In genomic region chr3:165954171-165954570, GRCh38 we compare ENCODE assay signal across 33 cellular contexts.
DNase-seq lines count a peak whose midpoint lies in the region; ATAC-seq, FAIRE-seq and TF ChIP-seq lines count a peak whose summit lies in the region.
"Had no signal": no experiment of that assay in that cellular context is flagged by ENCODE, and none has a peak within 500 bp of the region (broad histone marks: within the 10 kb centered on the region; RNA-seq: fewer than 3 reads in every experiment).

No MANE protein-coding gene starts in this region.

- TF ChIP-seq CTCF in 22Rv1 (IDR thresholded peaks at IDR 0.05) (no peak), C4-2B (conservative IDR thresholded peaks at IDR 0.05) (no peak), LNCaP clone FGC (IDR thresholded peaks at IDR 0.05; ENCODE audit: control insufficient read depth, extremely low read depth, insufficient read depth) (no peak), PC-3 (conservative IDR thresholded peaks at IDR 0.05; ENCODE audit: low read depth, low read length) (no peak), left lung (IDR thresholded peaks at IDR 0.05) (no peak)

- H3K36me3 ChIP-seq in PC-3 (ENCODE audit: low read depth, low read length): no peaks in the 10 kb centered on the region
- no peaks in the 10 kb centered on the region for H3K36me3 ChIP-seq in left lung
- H3K36me3 ChIP-seq: BE2C; BLaER1; BLaER1 treated with 17β-estradiol and CSF1 and Interleukin-3, amounts not matched to agents 10 nM and 100 nM had no signal

- H3K9me3 ChIP-seq in PC-3 (ENCODE audit: low read length): no peaks in the 10 kb centered on the region
- peaks cover 0 to 4% of the 10 kb centered on the region in 2 donors for H3K9me3 ChIP-seq in left lung
- H3K9me3 ChIP-seq: A549; BE2C; BLaER1; BLaER1 treated with 17β-estradiol and CSF1 and Interleukin-3, amounts not matched to agents 10 nM and 100 nM; Caco-2 had no signal

- CTCF ChIA-PET in PC-3 (lab: Charles Lee): no interaction called here

- no peak overlapping the region for H3K4me2 ChIP-seq in PC-3 (ENCODE audit: low read length)
- H3K4me2 ChIP-seq: A549; BLaER1; BLaER1 treated with 17β-estradiol and CSF1 and Interleukin-3, amounts not matched to agents 10 nM and 100 nM had no signal

- no peak for FAIRE-seq in RCC 7860 (lab: Jason Lieb, UNC)
- FAIRE-seq: A204.1, A549, D721Med had no signal

- H3K27me3 ChIP-seq in PC-3 (ENCODE audit: low read length) (no peaks in the 10 kb centered on the region), left lung (no peaks in the 10 kb centered on the region)
- H3K27me3 ChIP-seq: BE2C; BLaER1; BLaER1 treated with 17β-estradiol and CSF1 and Interleukin-3, amounts not matched to agents 10 nM and 100 nM had no signal

- DNase-seq in LNCaP clone FGC (ENCODE audit: low read depth): peak; percentile 91
- DNase-seq in PC-3: peak; percentile 5
- no peak for DNase-seq in left lung
- no peak for DNase-seq in stimulated activated naive CD4-positive, alpha-beta T cell treated with Interleukin-2 at 50 U/mL for 16 hours (lab: John Stamatoyannopoulos, UW)
- no peak for DNase-seq in NOMO-1 treated with dmso at 0.1 percent for 144 hours (lab: John Stamatoyannopoulos, UW; ENCODE audit: unreplicated experiment)
- DNase-seq in RCC 7860 (ENCODE audit: low spot score): no peak
- DNase-seq: 8988T; ACHN; AML-193; BE2C; C1 segment of cervical spinal cord; Caco-2; Calu3; CD4-positive, alpha-beta memory T cell; CD4-positive, alpha-beta T cell; CD4-positive, CD25-positive, alpha-beta regulatory T cell; CD8-positive, alpha-beta memory T cell; CD8-positive, alpha-beta T cell; COR-L47; DMS 273 treated with DMSO at 0.1 percent for 48 hours; DMS153; DMS53; DMS79; DMS79 treated with DMSO at 0.1 percent for 48 hours; DND-41; EL had no signal

- H3K9ac ChIP-seq in PC-3 (ENCODE audit: low read length): no peak overlapping the region
- H3K9ac ChIP-seq: BLaER1; BLaER1 treated with 17β-estradiol and CSF1 and Interleukin-3, amounts not matched to agents 10 nM and 100 nM had no signal

- no peaks in the 10 kb centered on the region for H3K79me2 ChIP-seq in PC-3 (ENCODE audit: low read length)

- no peak overlapping the region for H2AFZ ChIP-seq in PC-3 (ENCODE audit: low read length)

- POLR2A ChIA-PET in PC-3 (lab: Charles Lee; ENCODE audit: unreplicated experiment): no interaction called here

- BruUV-seq in PC-3 (replicated peaks; lab: Mats Ljungman, UMichigan): no TSS peak

- H3F3A ChIP-seq in PC-3 (ENCODE audit: low read length, unreplicated experiment): no peaks in the 10 kb centered on the region

- no peak overlapping the region for H3K4me3 ChIP-seq in LNCaP clone FGC (ENCODE audit: low read depth, low read length)
- no peak overlapping the region for H3K4me3 ChIP-seq in PC-3 (ENCODE audit: low read length)
- H3K4me3 ChIP-seq in left lung: no peak overlapping the region
- H3K4me3 ChIP-seq: A549; BLaER1; BLaER1 treated with 17β-estradiol and CSF1 and Interleukin-3, amounts not matched to agents 10 nM and 100 nM had no signal

- H3K4me1 ChIP-seq in PC-3 (ENCODE audit: insufficient read depth, low read length) (no peaks in the 10 kb centered on the region), left lung (no peaks in the 10 kb centered on the region)
- H3K4me1 ChIP-seq: A549; BE2C; BLaER1; BLaER1 treated with 17β-estradiol and CSF1 and Interleukin-3, amounts not matched to agents 10 nM and 100 nM; Caco-2 had no signal

- ATAC-seq in PC-3 (peak; percentile 46), left lung (no peak)
- ATAC-seq: A549; CD8-positive, alpha-beta T cell had no signal

- H3K27ac ChIP-seq in 22Rv1 (0 out of 2 replicates have a peak overlapping the region, but pooled peaks have one; percentile 15), C4-2B (peak overlapping the region; percentile 31; the same call in 1 of the 2 replicates), PC-3 (ENCODE audit: low read length) (no peak overlapping the region), left lung (no peak overlapping the region)
- H3K27ac ChIP-seq: A549; BLaER1; BLaER1 treated with 17β-estradiol and CSF1 and Interleukin-3, amounts not matched to agents 10 nM and 100 nM had no signal

- no peaks in the 10 kb centered on the region for H4K20me1 ChIP-seq in PC-3 (ENCODE audit: low read length)
- H4K20me1 ChIP-seq: BLaER1; BLaER1 treated with 17β-estradiol and CSF1 and Interleukin-3, amounts not matched to agents 10 nM and 100 nM had no signal

- intact Hi-C loops in PC-3 (cut with micrococcal nuclease) (no loop called here), left lung (cut with DNase I) (no loop called here)

- 0 out of 2 replicates have a peak, but pooled peaks cover 5% of the 10 kb centered on the region for H3K9me2 ChIP-seq in PC-3 (replicated peaks; ENCODE audit: low read length)

Comparison
In these comparisons a context has a peak if more than half of its experiments do, and no peak if none do; other contexts are left out.
1. H3K27ac ChIP-seq: peak in 22Rv1 (single experiment) and C4-2B (single experiment); none in PC-3 (single experiment) and left lung (0 of 2).
2. DNase-seq: peak in LNCaP clone FGC (single experiment) and PC-3 (single experiment); none in left lung (0 of 2), stimulated activated naive CD4-positive, alpha-beta T cell treated with Interleukin-2 at 50 U/mL for 16 hours (single experiment), NOMO-1 treated with dmso at 0.1 percent for 144 hours (single experiment) and RCC 7860 (single experiment).